Comparison of ENCODE assay signal across 8 cellular contexts in genomic region chr15:100627789-100628395, GRCh38. TPM values are rescaled to one million over a fixed set of nuclear protein-coding genes. Genes with fewer than 3 reads are reported as not detected.
DNase-seq lines count a peak whose midpoint lies in the region; ATAC-seq and TF ChIP-seq lines count a peak whose summit lies in the region.

No MANE protein-coding gene starts in this region.

- H3K4me1 ChIP-seq in right cardiac atrium (ENCODE audit: control insufficient read depth, insufficient read depth, low read length): no peaks in the 10 kb centered on the region
- H3K4me1 ChIP-seq in gastrocnemius medialis: peaks cover 7 to 9% of the 10 kb centered on the region in 2 donors

- WGBS in right cardiac atrium: 30% methylated on average over 6 of the region's 6 CpGs

- H3K27ac ChIP-seq in right cardiac atrium (ENCODE audit: low read length) (no peak overlapping the region), gastrocnemius medialis (no peak overlapping the region)

- TF ChIP-seq POLR2A in gastrocnemius medialis (IDR thresholded peaks at IDR 0.05): no peak

- no peaks in the 10 kb centered on the region for H3K9me3 ChIP-seq in right cardiac atrium (ENCODE audit: control insufficient read depth, low read length)
- H3K9me3 ChIP-seq in gastrocnemius medialis: no peaks in the 10 kb centered on the region

- TF ChIP-seq CTCF in GM10266 (IDR thresholded peaks at IDR 0.05; ENCODE audit: control insufficient read depth, insufficient read depth, low read depth, missing control alignments): peak; percentile 84
- TF ChIP-seq CTCF in HFF-Myc (IDR thresholded peaks at IDR 0.05; ENCODE audit: low read depth, low read length, missing control alignments): peak; percentile 75
- TF ChIP-seq CTCF in gastrocnemius medialis (IDR thresholded peaks at IDR 0.05 in 4 of 5, conservative IDR thresholded peaks at IDR 0.05 in 1 of 5): peak; percentile 78 to 82 (median 81)

- in situ Hi-C loops in gastrocnemius medialis (cut with MboI; ENCODE audit: low sequenced_read_pairs in 4 of 4): loop anchor here (5.0 to 25.0 kb wide), 7 partner anchors 234 to 637 kb away; partner anchors contain the start of genes ALDH1A3 (in 1 of the 4) and CHSY1 (in 1 of the 4)

- no peaks in the 10 kb centered on the region for H3K36me3 ChIP-seq in gastrocnemius medialis

- H3K4me3 ChIP-seq in HFF-Myc (replicated peaks; ENCODE audit: low read depth, low read length): no peak overlapping the region
- H3K4me3 ChIP-seq in right cardiac atrium (ENCODE audit: low read length): no peak overlapping the region
- H3K4me3 ChIP-seq in gastrocnemius medialis: no peak overlapping the region

- intact Hi-C loops in right cardiac atrium (cut with DNase I) (loop anchor here (2.0 to 10.0 kb wide), 6 partner anchors 244 to 637 kb away; no protein-coding TSS in a partner anchor), gastrocnemius medialis (cut with DNase I; ENCODE audit: low total_unique reads) (loop anchor here (1.0 kb wide), 2 partner anchors 245 to 380 kb away; no protein-coding TSS in a partner anchor), posterior vena cava (cut with DNase I) (loop anchor here (5.0 to 10.0 kb wide), 2 partner anchors 244 to 377 kb away; no protein-coding TSS in a partner anchor)

- H3K27me3 ChIP-seq in right cardiac atrium (ENCODE audit: control insufficient read depth, insufficient read depth): no peaks in the 10 kb centered on the region
- no peaks in the 10 kb centered on the region for H3K27me3 ChIP-seq in gastrocnemius medialis

- peak; percentile 74 to 79 for ATAC-seq in right cardiac atrium
- ATAC-seq in gastrocnemius medialis: peak; percentile 83 to 91

- peak; percentile 50 for DNase-seq in GM10266 (ENCODE audit: extremely low spot score)
- DNase-seq in HFF-Myc (ENCODE audit: extremely low read depth, low read depth): peak; percentile 71
- DNase-seq in NCI-H1092 (lab: John Stamatoyannopoulos, UW): peak; percentile 1
- DNase-seq in T-helper 1 cell: peak; percentile 18 to 72 (median 43)
- peak in 46 of 56 donors; percentile 1 to 80 (median 26) for DNase-seq in amygdala (lab: John Stamatoyannopoulos, UW)
- peak in 2 of 3 donors; percentile 16 to 57 for DNase-seq in right cardiac atrium
- DNase-seq in gastrocnemius medialis: peak; percentile 35 to 50
- no peak for DNase-seq in posterior vena cava (ENCODE audit: low spot score)

RNA-seq across cellular contexts. Expression of gene ASB7, which starts 25.5 kb away (rescaled TPM):
- total RNA-seq in right cardiac atrium (1 to 10 TPM; 6.3 to 9.3 (median 7.6) TPM), gastrocnemius medialis (10 to 100 TPM in 1 of 4 donors, 1 to 10 TPM in 3; 5.1 to 10.3 (median 6.3) TPM), posterior vena cava (10 to 100 TPM in 1 of 2 donors, 1 to 10 TPM in 1; 8.8 to 10.2 TPM)
- 3.1 TPM for polyA plus RNA-seq in right cardiac atrium

RNA-seq across cellular contexts. Expression of gene LINS1, which starts 25.9 kb away (rescaled TPM):
- total RNA-seq in right cardiac atrium: 10 to 100 TPM in 3 of 4 donors, 1 to 10 TPM in 1; 9.4 to 13.6 (median 12.6) TPM
- polyA plus RNA-seq in right cardiac atrium: 5.0 TPM
- 10 to 100 TPM in 2 of 4 donors, 1 to 10 TPM in 2; 3.2 to 11.9 (median 10.3) TPM for total RNA-seq in gastrocnemius medialis
- 10 to 100 TPM in 1 of 2 donors, 1 to 10 TPM in 1; 8.3 to 11.9 TPM for total RNA-seq in posterior vena cava
